ENCODE assay signal across 8 cellular contexts in genomic region chr10:47705698-47706414, GRCh38. TPM values are rescaled to one million over a fixed set of nuclear protein-coding genes. Genes with fewer than 3 reads are reported as not detected.
A peak's percentile ranks its signal among the peaks of the same experiment; 100 is the strongest.
DNase-seq lines count a peak whose midpoint lies in the region; ATAC-seq and TF ChIP-seq lines count a peak whose summit lies in the region.
"Not testable (repeated sequence)": the region's sequence is repeated elsewhere in the genome, so short reads cannot be mapped to it uniquely, and the experiment has no call there.

No MANE protein-coding gene starts in this region.

- DNase-seq in T follicular helper cell (ENCODE audit: low read depth): peak; percentile 55
- DNase-seq in activated effector memory CD4-positive, alpha-beta T cell treated with Interleukin-2 at 50 U/mL for 16 hours: peak; percentile 68
- DNase-seq in fibroblast of mammary gland (ENCODE audit: low read depth): peak; percentile 0
- DNase-seq in naive B cell: peak; percentile 34
- DNase-seq in stimulated activated CD8-positive, alpha-beta memory T cell treated with anti-CD3 and anti-CD28 coated beads, Interleukin-12 subunit alpha, Interleukin-12 subunit beta, amount 100 ng/mL, for 24 hours (ENCODE audit: extremely low read depth): peak; percentile 27

- not testable (repeated sequence) for H3K36me3 Mint-ChIP-seq in naive B cell

- H3K9ac ChIP-seq in BLaER1: not testable (repeated sequence)

- H3K27ac Mint-ChIP-seq in naive B cell: not testable (repeated sequence)

- H3K9me3 Mint-ChIP-seq in naive B cell: not testable (repeated sequence)

- ATAC-seq in GM21390 (IDR thresholded peaks at IDR 0.05; ENCODE audit: unreplicated experiment): peak; percentile 91
- peak; percentile 96 for ATAC-seq in HG03159 (IDR thresholded peaks at IDR 0.05; ENCODE audit: unreplicated experiment)
- peak; percentile 97 for ATAC-seq in naive B cell (ENCODE audit: low read depth in 2 of 2)

- H3K27me3 ChIP-seq in BLaER1: not testable (repeated sequence)

- H3K4me3 Mint-ChIP-seq in naive B cell: peak overlapping the region; percentile 47 to 82 (median 59)

- H3K9me3 ChIP-seq in BLaER1: not testable (repeated sequence)

- H4K20me1 ChIP-seq in BLaER1: not testable (repeated sequence)

- H3K4me2 ChIP-seq in BLaER1: not testable (repeated sequence)

- not testable (repeated sequence) for H3K36me3 ChIP-seq in BLaER1

- H3K27ac ChIP-seq in BLaER1: not testable (repeated sequence)

- TF ChIP-seq CTCF in fibroblast of mammary gland (conservative IDR thresholded peaks at IDR 0.05; ENCODE audit: control insufficient read depth, insufficient read depth, low read depth, low read length): not testable (repeated sequence)

- H3K4me3 ChIP-seq in BLaER1 (peak overlapping the region; percentile 60), fibroblast of mammary gland (ENCODE audit: control insufficient read depth, low read depth, low read length) (peak overlapping the region; percentile 41)

- not testable (repeated sequence) for H3K4me1 Mint-ChIP-seq in naive B cell

- H3K27me3 Mint-ChIP-seq in naive B cell: not testable (repeated sequence)

- not testable (repeated sequence) for H3K4me1 ChIP-seq in BLaER1

RNA-seq across cellular contexts. Expression of gene SYT15B, which starts 57.5 kb away (rescaled TPM):
- not detected for polyA plus RNA-seq in naive B cell (ENCODE audit: low read depth in 6 of 6)

Comparison
In these comparisons a context has a peak if more than half of its experiments do, and no peak if none do; other contexts are left out.
1. DNase-seq: peak in every context shown above with its lines; median percentile 68 in activated effector memory CD4-positive, alpha-beta T cell treated with Interleukin-2 at 50 U/mL for 16 hours; 55 in T follicular helper cell; 34 in naive B cell; 27 in stimulated activated CD8-positive, alpha-beta memory T cell treated with anti-CD3 and anti-CD28 coated beads, Interleukin-12 subunit alpha, Interleukin-12 subunit beta, amount 100 ng/mL, for 24 hours; 0 in fibroblast of mammary gland.